8 cellular contexts compared by ENCODE assay signal in the genomic region with DNA sequence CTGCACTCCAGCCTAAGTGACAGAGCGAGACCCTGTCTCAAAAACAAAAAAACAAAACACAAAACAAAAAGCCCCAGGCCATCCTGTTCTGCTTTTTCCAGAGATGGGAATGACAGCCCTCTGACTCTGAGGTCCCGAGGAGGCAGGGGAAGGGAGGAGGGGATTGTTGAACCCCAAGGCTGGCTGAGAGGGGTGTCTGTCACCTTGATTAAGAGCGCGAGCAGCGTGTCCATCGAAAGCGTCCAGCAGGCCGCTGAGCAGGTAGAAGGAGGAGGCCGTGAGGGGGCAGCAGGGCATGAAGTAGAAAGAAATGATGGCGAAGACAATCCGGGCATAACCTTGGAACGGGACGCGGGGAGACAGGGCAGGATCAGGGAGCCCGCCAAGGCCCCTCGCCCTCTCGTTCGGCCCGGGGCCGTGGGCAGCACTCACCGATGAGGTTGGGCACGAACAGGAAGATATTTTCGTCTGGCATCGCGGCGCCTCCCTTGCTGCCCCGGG. TPM values are rescaled to one million over a fixed set of nuclear protein-coding genes. Genes with fewer than 3 reads are reported as not detected.
A peak's percentile ranks its signal among the peaks of the same experiment; 100 is the strongest.
DNase-seq lines count a peak whose midpoint lies in the region; ATAC-seq and TF ChIP-seq lines count a peak whose summit lies in the region.

No MANE protein-coding gene starts in this region.

- no peaks in the 10 kb centered on the region for H3K27me3 ChIP-seq in GM06990 (replicated peaks; ENCODE audit: control insufficient read depth, insufficient read depth, low read length)
- no peaks in the 10 kb centered on the region for H3K27me3 ChIP-seq in adrenal gland
- H3K27me3 ChIP-seq in skeletal muscle tissue (ENCODE audit: control insufficient read depth in 3 of 3, insufficient read depth in 3 of 3, low read length in 3 of 3): no peaks in the 10 kb centered on the region

- peak overlapping the region in 4 of 5 donors; percentile 88 to 96 (median 93) for H3K27ac ChIP-seq in adrenal gland
- peak overlapping the region; percentile 88 for H3K27ac ChIP-seq in skeletal muscle tissue (ENCODE audit: low read depth, low read length)

- intact Hi-C loops in adrenal gland (cut with DNase I): no loop called here

- peak overlapping the region; percentile 87 to 96 (median 93) for H3K9ac ChIP-seq in skeletal muscle tissue (ENCODE audit: low read depth in 1 of 3, low read length in 3 of 3)

- H3K4me3 ChIP-seq in GM06990 (replicated peaks; ENCODE audit: low read depth, low read length) (peak overlapping the region; percentile 91), adrenal gland (peak overlapping the region; percentile 87 to 98 (median 88)), iPS-18c (ENCODE audit: insufficient read depth, low read depth, low read length) (peak overlapping the region; percentile 88), skeletal muscle tissue (ENCODE audit: low read length in 3 of 3) (peak overlapping the region; percentile 87 to 96 (median 93))

- DNase-seq in GM06990 (ENCODE audit: extremely low read depth, insufficient read length) (no peak), HT-29 (ENCODE audit: low spot score) (peak; percentile 49), adrenal gland (peak in 3 of 7 donors; percentile 39 to 64 (median 39)), SHP77 (lab: John Stamatoyannopoulos, UW) (no peak)

- H3K9me3 ChIP-seq in adrenal gland (replicated peaks in 1 of 3) (no peaks in the 10 kb centered on the region), iPS-18c (ENCODE audit: control insufficient read depth, insufficient read depth, low read length) (no peaks in the 10 kb centered on the region), skeletal muscle tissue (ENCODE audit: control insufficient read depth in 3 of 3, low read length in 3 of 3) (no peaks in the 10 kb centered on the region)

- WGBS in adrenal gland, 4 donors: 1 to 3% (median 2%) methylated on average over 21 to 27 of the region's 27 CpGs

- no peak for TF ChIP-seq POLR2A in adrenal gland (IDR thresholded peaks at IDR 0.05)

- peaks cover 15 to 20% of the 10 kb centered on the region in 2 donors for H3K4me1 ChIP-seq in adrenal gland (replicated peaks in 1 of 2)
- H3K4me1 ChIP-seq in skeletal muscle tissue (ENCODE audit: control insufficient read depth in 3 of 3, insufficient read depth in 3 of 3, low read length in 3 of 3): peaks cover 16 to 25% (median 21%) of the 10 kb centered on the region in 3 donors

- TF ChIP-seq CTCF in GM06990 (IDR thresholded peaks at IDR 0.05; ENCODE audit: insufficient read depth, low read length, poor library complexity, severe bottlenecking) (no peak), adrenal gland (IDR thresholded peaks at IDR 0.05) (peak in 1 of 6 experiments; percentile 10)

- H3K36me3 ChIP-seq in GM06990 (ENCODE audit: control insufficient read depth, insufficient read depth, low read length) (peaks cover 8% of the 10 kb centered on the region), adrenal gland (replicated peaks in 1 of 2) (peaks cover 0 to 31% of the 10 kb centered on the region in 2 donors), skeletal muscle tissue (ENCODE audit: control insufficient read depth in 3 of 3, insufficient read depth in 3 of 3, low read length in 3 of 3) (peaks cover 22 to 32% (median 24%) of the 10 kb centered on the region in 3 donors)

- ATAC-seq in HG02852 (IDR thresholded peaks at IDR 0.05; ENCODE audit: unreplicated experiment): no peak
- no peak for ATAC-seq in HG03565 (IDR thresholded peaks at IDR 0.05; ENCODE audit: unreplicated experiment)

RNA-seq across cellular contexts. Expression of gene CDIPT, which starts 0.6 kb away (rescaled TPM):
- total RNA-seq in HT-29 (2014; rRNA removed; shearing (Covaris generic)): 90.0 and 91.7 TPM in 2 replicates
- total RNA-seq in adrenal gland (100 to 1,000 TPM in 7 of 8 donors, 10 to 100 TPM in 1; 84.7 to 203 (median 159) TPM), skeletal muscle tissue (24.5 TPM)
- polyA plus RNA-seq in adrenal gland: 10 to 100 TPM; 44.9 to 89.0 (median 74.5) TPM

RNA-seq across cellular contexts. Expression of gene SEZ6L2, which starts 36.9 kb away (rescaled TPM):
- 12.3 and 17.8 TPM in 2 replicates for total RNA-seq in HT-29 (2014; rRNA removed; shearing (Covaris generic))
- total RNA-seq in adrenal gland (100 to 1,000 TPM in 1 of 8 donors, 10 to 100 TPM in 7; 25.1 to 302 (median 45.8) TPM), skeletal muscle tissue (2.1 TPM)
- polyA plus RNA-seq in adrenal gland: 10 to 100 TPM; 14.5 to 20.1 (median 20.1) TPM

RNA-seq across cellular contexts. Expression of gene ASPHD1, which starts 37.9 kb away (rescaled TPM):
- 19.5 and 24.0 TPM in 2 replicates for total RNA-seq in HT-29 (2014; rRNA removed; shearing (Covaris generic))
- 1 to 10 TPM in 6 of 8 donors, under 1 TPM in 2; 0.34 to 9.3 (median 4.4) TPM for total RNA-seq in adrenal gland
- polyA plus RNA-seq in adrenal gland: 10 to 100 TPM in 1 of 3 donors, 1 to 10 TPM in 2; 2.4 to 15.8 (median 7.2) TPM
- not detected for total RNA-seq in skeletal muscle tissue

RNA-seq across cellular contexts. Expression of gene MVP, which starts 42.2 kb away (rescaled TPM):
- total RNA-seq in HT-29 (2014; rRNA removed; shearing (Covaris generic)): 157 and 185 TPM in 2 replicates
- total RNA-seq in adrenal gland: 100 to 1,000 TPM; 242 to 492 (median 362) TPM
- 100 to 1,000 TPM; 200 to 470 (median 321) TPM for polyA plus RNA-seq in adrenal gland
- total RNA-seq in skeletal muscle tissue: 28.2 TPM

RNA-seq across cellular contexts. Expression of gene PAGR1, which starts 46.5 kb away (rescaled TPM):
- total RNA-seq in HT-29 (2014; rRNA removed; shearing (Covaris generic)): 57.4 and 65.1 TPM in 2 replicates
- total RNA-seq in adrenal gland (10 to 100 TPM; 17.1 to 47.1 (median 39.8) TPM), skeletal muscle tissue (8.9 TPM)
- 10 to 100 TPM; 14.2 to 89.1 (median 60.9) TPM for polyA plus RNA-seq in adrenal gland
